In genomic region chr17:82320956-82321927, GRCh38 we compare ENCODE assay signal across 1 cellular context.
A peak's percentile ranks its signal among the peaks of the same experiment; 100 is the strongest.
TF ChIP-seq lines count a peak whose summit lies in the region.

No MANE protein-coding gene starts in this region.

TF ChIP-seq in HepG2, 621 proteins besides CTCF, POLR2A, EP300 and RAD21 (continues in another document):
- TF ChIP-seq ZNF781 (CRISPR knock-in tag; IDR thresholded peaks at IDR 0.05; ENCODE audit: borderline replicate concordance, not compliant biosample characterization) (no peak), ZNF512 (CRISPR knock-in tag; IDR thresholded peaks at IDR 0.05) (no peak), PITX1 (CRISPR knock-in tag; IDR thresholded peaks at IDR 0.05) (no peak), HOXD1 (CRISPR knock-in tag; IDR thresholded peaks at IDR 0.05) (no peak), ZXDC (CRISPR knock-in tag; IDR thresholded peaks at IDR 0.05) (no peak), CHD4 (IDR thresholded peaks at IDR 0.05; ENCODE audit: borderline replicate concordance, low read length) (peak; percentile 75), ZNF577 (CRISPR knock-in tag; IDR thresholded peaks at IDR 0.05; ENCODE audit: borderline replicate concordance, low read depth) (no peak), SIX4 (CRISPR knock-in tag; IDR thresholded peaks at IDR 0.05) (no peak), KAT8 (CRISPR knock-in tag; IDR thresholded peaks at IDR 0.05) (no peak), SRY (CRISPR knock-in tag; IDR thresholded peaks at IDR 0.05) (no peak), ZNF558 (CRISPR knock-in tag; IDR thresholded peaks at IDR 0.05; ENCODE audit: borderline replicate concordance) (no peak), HHEX (CRISPR knock-in tag; IDR thresholded peaks at IDR 0.05) (no peak), ZNF557 (CRISPR knock-in tag; IDR thresholded peaks at IDR 0.05) (no peak), TCF7 (IDR thresholded peaks at IDR 0.05; ENCODE audit: low read depth) (peak; percentile 76), GMEB1 (CRISPR knock-in tag; IDR thresholded peaks at IDR 0.05; ENCODE audit: borderline replicate concordance) (no peak), CAMTA2 (CRISPR knock-in tag; IDR thresholded peaks at IDR 0.05; ENCODE audit: borderline replicate concordance) (peak; percentile 82; the same call in 1 of the 2 replicates), ZBTB14 (CRISPR knock-in tag; IDR thresholded peaks at IDR 0.05) (no peak), NFKBIZ (CRISPR knock-in tag; IDR thresholded peaks at IDR 0.05) (peak; percentile 61; the same call in 1 of the 2 replicates), ZBTB21 (CRISPR knock-in tag; IDR thresholded peaks at IDR 0.05) (no peak), LCORL (IDR thresholded peaks at IDR 0.05) (no peak), LCORL (CRISPR knock-in tag; IDR thresholded peaks at IDR 0.05) (peak; percentile 64; the same call in 1 of the 2 replicates), HOXA7 (CRISPR knock-in tag; IDR thresholded peaks at IDR 0.05) (no peak), ZNF468 (CRISPR knock-in tag; IDR thresholded peaks at IDR 0.05) (peak; percentile 68; the same call in 1 of the 2 replicates), ZNF318 (CRISPR knock-in tag; IDR thresholded peaks at IDR 0.05) (0 out of 2 replicates have a peak, but pooled peaks have one; percentile 67), SOX6 (IDR thresholded peaks at IDR 0.05) (no peak), SOX6 (CRISPR knock-in tag; IDR thresholded peaks at IDR 0.05) (peak; percentile 10; the same call in 1 of the 2 replicates), ASH2L (IDR thresholded peaks at IDR 0.05; ENCODE audit: insufficient read length, low read depth, low read length) (no peak), GPN1 (CRISPR knock-in tag; IDR thresholded peaks at IDR 0.05; ENCODE audit: borderline replicate concordance) (no peak), CCAR2 (optimal IDR thresholded peaks at IDR 0.05; ENCODE audit: low read depth, low read length) (no peak), ZZZ3 (CRISPR knock-in tag; IDR thresholded peaks at IDR 0.05; ENCODE audit: borderline replicate concordance) (no peak)
- TF ChIP-seq, protein P1, sequence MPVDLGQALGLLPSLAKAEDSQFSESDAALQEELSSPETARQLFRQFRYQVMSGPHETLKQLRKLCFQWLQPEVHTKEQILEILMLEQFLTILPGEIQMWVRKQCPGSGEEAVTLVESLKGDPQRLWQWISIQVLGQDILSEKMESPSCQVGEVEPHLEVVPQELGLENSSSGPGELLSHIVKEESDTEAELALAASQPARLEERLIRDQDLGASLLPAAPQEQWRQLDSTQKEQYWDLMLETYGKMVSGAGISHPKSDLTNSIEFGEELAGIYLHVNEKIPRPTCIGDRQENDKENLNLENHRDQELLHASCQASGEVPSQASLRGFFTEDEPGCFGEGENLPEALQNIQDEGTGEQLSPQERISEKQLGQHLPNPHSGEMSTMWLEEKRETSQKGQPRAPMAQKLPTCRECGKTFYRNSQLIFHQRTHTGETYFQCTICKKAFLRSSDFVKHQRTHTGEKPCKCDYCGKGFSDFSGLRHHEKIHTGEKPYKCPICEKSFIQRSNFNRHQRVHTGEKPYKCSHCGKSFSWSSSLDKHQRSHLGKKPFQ (CRISPR knock-in tag; IDR thresholded peaks at IDR 0.05; ENCODE audit: insufficient replicate concordance): no peak
- TF ChIP-seq, protein P2, sequence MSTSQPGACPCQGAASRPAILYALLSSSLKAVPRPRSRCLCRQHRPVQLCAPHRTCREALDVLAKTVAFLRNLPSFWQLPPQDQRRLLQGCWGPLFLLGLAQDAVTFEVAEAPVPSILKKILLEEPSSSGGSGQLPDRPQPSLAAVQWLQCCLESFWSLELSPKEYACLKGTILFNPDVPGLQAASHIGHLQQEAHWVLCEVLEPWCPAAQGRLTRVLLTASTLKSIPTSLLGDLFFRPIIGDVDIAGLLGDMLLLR (CRISPR knock-in tag; IDR thresholded peaks at IDR 0.05): no peak
- TF ChIP-seq, protein P3, sequence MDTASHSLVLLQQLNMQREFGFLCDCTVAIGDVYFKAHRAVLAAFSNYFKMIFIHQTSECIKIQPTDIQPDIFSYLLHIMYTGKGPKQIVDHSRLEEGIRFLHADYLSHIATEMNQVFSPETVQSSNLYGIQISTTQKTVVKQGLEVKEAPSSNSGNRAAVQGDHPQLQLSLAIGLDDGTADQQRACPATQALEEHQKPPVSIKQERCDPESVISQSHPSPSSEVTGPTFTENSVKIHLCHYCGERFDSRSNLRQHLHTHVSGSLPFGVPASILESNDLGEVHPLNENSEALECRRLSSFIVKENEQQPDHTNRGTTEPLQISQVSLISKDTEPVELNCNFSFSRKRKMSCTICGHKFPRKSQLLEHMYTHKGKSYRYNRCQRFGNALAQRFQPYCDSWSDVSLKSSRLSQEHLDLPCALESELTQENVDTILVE (CRISPR knock-in tag; IDR thresholded peaks at IDR 0.05): peak; percentile 24; the same call in 1 of the 2 replicates
- TF ChIP-seq, protein P4, sequence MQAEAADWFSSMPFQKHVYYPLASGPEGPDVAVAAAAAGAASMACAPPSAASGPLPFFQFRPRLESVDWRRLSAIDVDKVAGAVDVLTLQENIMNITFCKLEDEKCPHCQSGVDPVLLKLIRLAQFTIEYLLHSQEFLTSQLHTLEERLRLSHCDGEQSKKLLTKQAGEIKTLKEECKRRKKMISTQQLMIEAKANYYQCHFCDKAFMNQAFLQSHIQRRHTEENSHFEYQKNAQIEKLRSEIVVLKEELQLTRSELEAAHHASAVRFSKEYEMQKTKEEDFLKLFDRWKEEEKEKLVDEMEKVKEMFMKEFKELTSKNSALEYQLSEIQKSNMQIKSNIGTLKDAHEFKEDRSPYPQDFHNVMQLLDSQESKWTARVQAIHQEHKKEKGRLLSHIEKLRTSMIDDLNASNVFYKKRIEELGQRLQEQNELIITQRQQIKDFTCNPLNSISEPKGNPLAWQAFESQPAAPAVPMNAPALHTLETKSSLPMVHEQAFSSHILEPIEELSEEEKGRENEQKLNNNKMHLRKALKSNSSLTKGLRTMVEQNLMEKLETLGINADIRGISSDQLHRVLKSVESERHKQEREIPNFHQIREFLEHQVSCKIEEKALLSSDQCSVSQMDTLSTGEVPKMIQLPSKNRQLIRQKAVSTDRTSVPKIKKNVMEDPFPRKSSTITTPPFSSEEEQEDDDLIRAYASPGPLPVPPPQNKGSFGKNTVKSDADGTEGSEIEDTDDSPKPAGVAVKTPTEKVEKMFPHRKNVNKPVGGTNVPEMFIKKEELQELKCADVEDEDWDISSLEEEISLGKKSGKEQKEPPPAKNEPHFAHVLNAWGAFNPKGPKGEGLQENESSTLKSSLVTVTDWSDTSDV (CRISPR knock-in tag; IDR thresholded peaks at IDR 0.05): no peak
- TF ChIP-seq, protein P5, sequence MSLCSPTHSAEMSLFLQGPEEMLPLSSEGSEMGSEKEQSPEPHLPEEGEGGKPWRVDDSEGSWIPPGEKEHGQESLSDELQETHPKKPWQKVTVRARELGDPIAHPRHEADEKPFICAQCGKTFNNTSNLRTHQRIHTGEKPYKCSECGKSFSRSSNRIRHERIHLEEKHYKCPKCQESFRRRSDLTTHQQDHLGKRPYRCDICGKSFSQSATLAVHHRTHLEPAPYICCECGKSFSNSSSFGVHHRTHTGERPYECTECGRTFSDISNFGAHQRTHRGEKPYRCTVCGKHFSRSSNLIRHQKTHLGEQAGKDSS (CRISPR knock-in tag; IDR thresholded peaks at IDR 0.05; ENCODE audit: borderline replicate concordance, low read depth): no peak
